ENCODE assay signal across 11 cellular contexts in the genomic region with DNA sequence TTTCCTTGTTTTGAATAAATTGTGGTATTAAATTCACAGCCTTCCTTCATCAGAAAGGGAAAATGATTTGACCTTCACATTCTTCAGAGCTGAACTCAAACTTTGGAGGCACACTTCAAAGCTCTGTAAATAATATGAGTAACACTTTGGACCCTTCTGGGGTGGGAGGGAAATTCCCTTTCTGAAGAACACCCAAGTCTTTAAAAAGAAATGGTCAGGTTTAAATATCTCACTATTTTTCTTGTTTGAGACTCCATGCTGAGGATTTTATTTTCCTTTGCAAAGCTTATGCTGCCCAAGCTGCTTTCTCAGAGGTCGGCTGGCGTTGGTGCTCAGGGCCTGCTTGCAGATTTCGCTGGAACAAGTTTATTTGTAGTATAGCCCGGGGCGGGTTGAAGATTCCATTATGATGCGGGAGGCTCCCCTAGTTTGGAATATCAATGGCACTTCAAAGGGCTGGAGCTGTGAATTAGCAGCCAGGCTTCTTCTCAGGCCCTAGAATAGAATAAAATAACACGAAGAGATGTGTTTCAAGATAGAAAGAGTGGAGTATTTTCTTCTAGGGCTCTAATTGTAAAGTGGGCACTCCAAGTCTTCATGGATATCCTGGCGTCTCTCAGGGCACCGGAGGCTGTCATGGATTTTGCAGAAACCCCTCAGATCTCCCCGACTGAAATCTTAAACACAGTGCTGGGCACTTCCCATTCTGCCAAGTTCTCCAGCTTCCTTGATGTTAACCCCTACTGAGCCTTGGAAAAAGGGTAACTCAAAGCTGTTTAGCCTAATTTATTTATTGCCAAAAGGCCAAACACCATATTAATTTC.
A peak's percentile ranks its signal among the peaks of the same experiment; 100 is the strongest.
DNase-seq lines count a peak whose midpoint lies in the region; ATAC-seq, FAIRE-seq and TF ChIP-seq lines count a peak whose summit lies in the region.
"Had no signal": no experiment of that assay in that cellular context is flagged by ENCODE, and none has a peak within 500 bp of the region (broad histone marks: within the 10 kb centered on the region; RNA-seq: fewer than 3 reads in every experiment).

No MANE protein-coding gene starts in this region.

- in situ Hi-C loops in astrocyte of the cerebellum (cut with HindIII; ENCODE audit: low sequenced_read_pairs) = no loop called here

- peaks cover 11% of the 10 kb centered on the region for H3K4me1 Mint-ChIP-seq in type B pancreatic cell (ENCODE audit: unreplicated experiment)
- H3K4me1 Mint-ChIP-seq in activated T-helper 2 cell treated with anti-CD3 and anti-CD28 coated beads, Interferon-gamma antibody, Interleukin-2, Interleukin-4, amounts not matched to agents 10 μg/mL and 5 μg/mL and 100 μg/mL, durations not matched to agents 14 hours and 24 hours and 36 hours (ENCODE audit: low read depth) = no peaks in the 10 kb centered on the region

- no peak for ATAC-seq in GM21737 (IDR thresholded peaks at IDR 0.05; ENCODE audit: unreplicated experiment)
- ATAC-seq: left colon had no signal

- H3K9me3 Mint-ChIP-seq in type B pancreatic cell = no peaks in the 10 kb centered on the region
- H3K9me3 Mint-ChIP-seq in activated T-helper 2 cell treated with anti-CD3 and anti-CD28 coated beads, Interferon-gamma antibody, Interleukin-2, Interleukin-4, amounts not matched to agents 10 μg/mL and 5 μg/mL and 100 μg/mL, durations not matched to agents 14 hours and 24 hours and 36 hours = no peaks in the 10 kb centered on the region

- no peak for FAIRE-seq in frontal cortex (lab: Jason Lieb, UNC)

- peak overlapping the region; percentile 67 for H3K27ac Mint-ChIP-seq in type B pancreatic cell
- H3K27ac Mint-ChIP-seq in activated T-helper 2 cell treated with anti-CD3 and anti-CD28 coated beads, Interferon-gamma antibody, Interleukin-2, Interleukin-4, amounts not matched to agents 10 μg/mL and 5 μg/mL and 100 μg/mL, durations not matched to agents 14 hours and 24 hours and 36 hours = no peak overlapping the region

- peak overlapping the region; percentile 34 for H3K4me3 Mint-ChIP-seq in type B pancreatic cell
- no peak overlapping the region for H3K4me3 Mint-ChIP-seq in activated T-helper 2 cell treated with anti-CD3 and anti-CD28 coated beads, Interferon-gamma antibody, Interleukin-2, Interleukin-4, amounts not matched to agents 10 μg/mL and 5 μg/mL and 100 μg/mL, durations not matched to agents 14 hours and 24 hours and 36 hours (ENCODE audit: low read depth)

- no peaks in the 10 kb centered on the region for H3K27me3 Mint-ChIP-seq in type B pancreatic cell
- no peaks in the 10 kb centered on the region for H3K27me3 Mint-ChIP-seq in activated T-helper 2 cell treated with anti-CD3 and anti-CD28 coated beads, Interferon-gamma antibody, Interleukin-2, Interleukin-4, amounts not matched to agents 10 μg/mL and 5 μg/mL and 100 μg/mL, durations not matched to agents 14 hours and 24 hours and 36 hours (ENCODE audit: low read depth)

- H3K4me3 ChIP-seq in astrocyte of the cerebellum (ENCODE audit: low read depth, low read length) = no peak overlapping the region

- no peaks in the 10 kb centered on the region for H3K36me3 Mint-ChIP-seq in type B pancreatic cell
- no peaks in the 10 kb centered on the region for H3K36me3 Mint-ChIP-seq in activated T-helper 2 cell treated with anti-CD3 and anti-CD28 coated beads, Interferon-gamma antibody, Interleukin-2, Interleukin-4, amounts not matched to agents 10 μg/mL and 5 μg/mL and 100 μg/mL, durations not matched to agents 14 hours and 24 hours and 36 hours (ENCODE audit: low read depth)

- intact Hi-C loops in activated T-helper 2 cell treated with anti-CD3 and anti-CD28 coated beads, Interferon-gamma antibody, Interleukin-2, Interleukin-4, amounts not matched to agents 10 μg/mL and 5 μg/mL and 100 μg/mL, durations not matched to agents 14 hours and 24 hours and 36 hours (cut with micrococcal nuclease) = no loop called here

- TF ChIP-seq CTCF in astrocyte of the cerebellum (IDR thresholded peaks at IDR 0.05; ENCODE audit: low read depth, low read length, missing control alignments) (no peak), type B pancreatic cell (conservative IDR thresholded peaks at IDR 0.05) (no peak)

- peak; percentile 26 for DNase-seq in HT-29 (ENCODE audit: low spot score)
- DNase-seq in astrocyte of the cerebellum (ENCODE audit: low read depth) = peak; percentile 68
- peak; percentile 39 for DNase-seq in iPS-NIHi11 (ENCODE audit: low spot score)
- no peak for DNase-seq in type B pancreatic cell (ENCODE audit: extremely low spot score, unreplicated experiment)
- no peak for DNase-seq in frontal cortex (ENCODE audit: low spot score in 2 of 2)
- no peak for DNase-seq in activated T-helper 2 cell treated with anti-CD3 and anti-CD28 coated beads, Interferon-gamma antibody, Interleukin-2, Interleukin-4, amounts not matched to agents 10 μg/mL and 5 μg/mL and 100 μg/mL, durations not matched to agents 14 hours and 24 hours and 36 hours (ENCODE audit: low spot score)
- DNase-seq: activated gamma-delta T cell treated with Interleukin-2 at 50 U/mL for 16 hours; DMS79 treated with DMSO at 0.1 percent for 48 hours; effector CD8-positive, alpha-beta T cell; left colon had no signal

Comparison
In these comparisons a context has a peak if more than half of its experiments do, and no peak if none do; other contexts are left out.
1. DNase-seq: peak in HT-29 (single experiment), astrocyte of the cerebellum (single experiment) and iPS-NIHi11 (single experiment); none in type B pancreatic cell (single experiment), frontal cortex (0 of 2) and activated T-helper 2 cell treated with anti-CD3 and anti-CD28 coated beads, Interferon-gamma antibody, Interleukin-2, Interleukin-4, amounts not matched to agents 10 μg/mL and 5 μg/mL and 100 μg/mL, durations not matched to agents 14 hours and 24 hours and 36 hours (single experiment).